ENCODE assay signal across 20 cellular contexts in genomic region chr1:223419561-223419960, GRCh38. TPM values are rescaled to one million over a fixed set of nuclear protein-coding genes. Genes with fewer than 3 reads are reported as not detected.
DNase-seq lines count a peak whose midpoint lies in the region; ATAC-seq, FAIRE-seq and TF ChIP-seq lines count a peak whose summit lies in the region.
"Had no signal": no experiment of that assay in that cellular context is flagged by ENCODE, and none has a peak within 500 bp of the region (broad histone marks: within the 10 kb centered on the region; RNA-seq: fewer than 3 reads in every experiment).

No MANE protein-coding gene starts in this region.

- H3K27me3 ChIP-seq in bronchial epithelial cell (ENCODE audit: control insufficient read depth, insufficient read depth, low read length), result no peaks in the 10 kb centered on the region

- H3K36me3 Mint-ChIP-seq in immature natural killer cell, result no peaks in the 10 kb centered on the region
- H3K36me3 Mint-ChIP-seq: CD14-positive monocyte; CD8-positive, alpha-beta T cell had no signal

- no peaks in the 10 kb centered on the region for H3K9me3 Mint-ChIP-seq in immature natural killer cell
- H3K9me3 Mint-ChIP-seq: CD8-positive, alpha-beta T cell had no signal

- FAIRE-seq in bronchial epithelial cell (lab: Jason Lieb, UNC), result peak; percentile 47
- FAIRE-seq: GM12892, GM19239 had no signal

- peaks cover 0 to 3% (median 1%) of the 10 kb centered on the region in 3 donors for H3K27me3 Mint-ChIP-seq in immature natural killer cell (ENCODE audit: low read depth in 3 of 3)

- H3K4me1 Mint-ChIP-seq in immature natural killer cell, result no peaks in the 10 kb centered on the region
- H3K4me1 Mint-ChIP-seq: CD14-positive monocyte had no signal

- no peak overlapping the region for H3K27ac Mint-ChIP-seq in immature natural killer cell
- H3K27ac Mint-ChIP-seq: CD8-positive, alpha-beta T cell had no signal

- H3K4me3 ChIP-seq in bronchial epithelial cell (ENCODE audit: low read depth, low read length), result no peak overlapping the region
- H3K4me3 ChIP-seq: GM23248 had no signal

- H3K4me3 Mint-ChIP-seq in immature natural killer cell, result no peak overlapping the region
- H3K4me3 Mint-ChIP-seq: CD14-positive monocyte; CD8-positive, alpha-beta T cell had no signal

- no peak for ATAC-seq in activated CD4-positive, CD25-positive, alpha-beta regulatory T cell treated with anti-CD3 and anti-CD28 coated beads, Interleukin-2, amount 50 U/mL, for 24 hours
- ATAC-seq: CD8-positive, alpha-beta T cell had no signal

- no peaks in the 10 kb centered on the region for H3K36me3 ChIP-seq in bronchial epithelial cell (ENCODE audit: control insufficient read depth, insufficient read depth, low read length)

- no peak for TF ChIP-seq CTCF in bronchial epithelial cell (IDR thresholded peaks at IDR 0.05; ENCODE audit: insufficient read depth, low read length, severe bottlenecking)

- peak; percentile 68 for DNase-seq in DMS53 (lab: John Stamatoyannopoulos, UW)
- DNase-seq in DMS53 treated with DMSO at 0.1 percent for 48 hours (lab: John Stamatoyannopoulos, UW; ENCODE audit: unreplicated experiment), result no peak
- peak; percentile 78 for DNase-seq in NCI-H510A treated with DMSO at 0.1 percent for 48 hours (lab: John Stamatoyannopoulos, UW)
- DNase-seq in NCI-H510A (lab: John Stamatoyannopoulos, UW), result no peak
- no peak for DNase-seq in bronchial epithelial cell (ENCODE audit: low read depth)
- no peak for DNase-seq in NCI-H774 (lab: John Stamatoyannopoulos, UW)
- no peak for DNase-seq in immature natural killer cell
- DNase-seq: CD8-positive, alpha-beta T cell; DND-41; GDM1; GM23248; H7; IMR-90; KBM-7 had no signal

RNA-seq across cellular contexts. Expression of gene CCDC185, which starts 26.3 kb away (rescaled TPM):
- not detected in 2 replicates for total RNA-seq in bronchial epithelial cell
- polyA plus RNA-seq in immature natural killer cell, result not detected
- total RNA-seq: A673; CD8-positive, alpha-beta T cell; GM23248; H7; IMR-90 had no signal
- polyA plus RNA-seq: BJ, CD14-positive monocyte, GM23248, IMR-90 had no signal

RNA-seq across cellular contexts. Expression of gene SUSD4, which starts 55.6 kb away (rescaled TPM):
- 0.79 and 3.1 TPM in 2 replicates for total RNA-seq in bronchial epithelial cell
- not detected for polyA plus RNA-seq in immature natural killer cell
- total RNA-seq: A673 had no signal

Comparison
In these comparisons a context has a peak if more than half of its experiments do, and no peak if none do; other contexts are left out.
1. DNase-seq: peak in DMS53 (single experiment) and NCI-H510A treated with DMSO at 0.1 percent for 48 hours (single experiment); none in DMS53 treated with DMSO at 0.1 percent for 48 hours (single experiment), NCI-H510A (single experiment), bronchial epithelial cell (single experiment), NCI-H774 (single experiment) and immature natural killer cell (0 of 3).